Comparison of ENCODE assay signal across 21 cellular contexts in genomic region chr7:158029431-158029938, GRCh38.
"Had no signal": no experiment of that assay in that cellular context is flagged by ENCODE, and none has a peak within 500 bp of the region (broad histone marks: within the 10 kb centered on the region; RNA-seq: fewer than 3 reads in every experiment).

No MANE protein-coding gene starts in this region.

- ATAC-seq: gastrocnemius medialis, heart left ventricle, left cardiac atrium, T-cell had no signal

- H3K4me1 ChIP-seq: gastrocnemius medialis, heart left ventricle, parathyroid adenoma, tibial nerve had no signal

- H3K9ac ChIP-seq: parathyroid adenoma had no signal

- FAIRE-seq: astrocyte, bronchial epithelial cell had no signal

- H3K27ac ChIP-seq: gastrocnemius medialis, heart left ventricle, neutrophil, parathyroid adenoma, tibial nerve had no signal

- H3K27me3 ChIP-seq: gastrocnemius medialis, tibial nerve had no signal

- DNase-seq: activated CD4-positive, alpha-beta T cell treated with anti-CD3 and anti-CD28 coated beads for 1 hour; activated CD4-positive, alpha-beta T cell treated with anti-CD3 and anti-CD28 coated beads, Interleukin-2, amount 50 U/mL, for 4 hours; activated naive CD4-positive, alpha-beta T cell treated with anti-CD3 and anti-CD28 coated beads for 36 hours; dermis blood vessel endothelial cell; gastrocnemius medialis; immature natural killer cell; left cardiac atrium; midbrain; stimulated activated CD4-positive, alpha-beta T cell treated with anti-CD3 and anti-CD28 coated beads, Interleukin-4, amount 100 ng/mL, for 1 hour; stimulated activated naive CD4-positive, alpha-beta T cell; substantia nigra; T-cell; T1000 had no signal

- H3K36me3 ChIP-seq: gastrocnemius medialis, heart left ventricle, neutrophil, tibial nerve had no signal

- H3K4me3 ChIP-seq: gastrocnemius medialis, heart left ventricle, lung, tibial nerve had no signal

- H3K36me3 Mint-ChIP-seq: immature natural killer cell had no signal

- H3K4me1 Mint-ChIP-seq: immature natural killer cell had no signal

- H3K4me3 Mint-ChIP-seq: activated naive CD4-positive, alpha-beta T cell treated with anti-CD3 and anti-CD28 coated beads for 36 hours; immature natural killer cell; T-cell had no signal

- H3K27ac Mint-ChIP-seq: activated naive CD4-positive, alpha-beta T cell treated with anti-CD3 and anti-CD28 coated beads for 36 hours; activated T-helper 2 cell treated with anti-CD3 and anti-CD28 coated beads, Interferon-gamma antibody, Interleukin-2, Interleukin-4, amounts not matched to agents 10 μg/mL and 5 μg/mL and 100 μg/mL, durations not matched to agents 14 hours and 24 hours and 36 hours; immature natural killer cell; T-cell had no signal

- H3K9me3 ChIP-seq: gastrocnemius medialis, neutrophil, tibial nerve had no signal
